Comparison of ENCODE assay signal across 8 cellular contexts in the genomic region with DNA sequence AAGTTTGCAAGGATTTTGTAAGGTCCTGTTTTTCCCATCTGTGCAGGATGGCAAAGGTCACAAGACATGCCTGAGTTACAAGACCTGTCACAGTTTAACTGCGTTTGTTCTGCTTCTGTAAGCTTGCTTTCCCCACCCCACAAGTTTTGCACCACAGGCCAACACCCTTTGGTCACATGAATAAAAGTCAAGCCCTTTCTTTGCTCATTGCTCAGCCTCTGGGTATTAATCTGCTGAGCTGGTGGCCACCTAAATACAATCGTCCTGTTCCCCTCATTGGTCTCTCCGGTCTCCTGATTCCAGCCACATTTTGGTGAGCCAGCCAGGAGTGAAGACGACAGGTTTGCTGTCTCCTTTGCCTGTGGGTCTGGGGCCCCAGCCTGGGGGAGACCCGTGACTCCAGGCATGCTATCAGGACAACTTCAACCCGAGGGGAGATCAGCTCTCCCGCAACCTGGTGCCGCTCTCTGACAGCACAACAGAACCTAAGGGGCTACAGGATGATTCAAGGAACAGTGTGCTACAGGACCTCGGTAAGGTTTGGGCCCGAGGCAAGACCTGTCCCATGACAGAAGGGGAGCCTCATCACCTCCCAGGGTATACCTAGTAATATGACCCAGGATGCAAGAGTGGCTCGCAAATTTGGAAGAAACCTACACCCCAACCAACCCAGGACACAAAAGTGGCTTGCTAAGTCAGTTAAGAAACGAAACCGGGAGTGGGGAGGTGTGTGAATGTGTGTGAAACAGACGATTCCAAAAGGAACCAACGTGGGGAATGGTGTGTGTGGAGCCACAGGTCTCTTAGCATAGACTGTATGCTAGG.
DNase-seq lines count a peak whose midpoint lies in the region; ATAC-seq and TF ChIP-seq lines count a peak whose summit lies in the region.

No MANE protein-coding gene starts in this region.

- H3K27ac Mint-ChIP-seq in glutamatergic neuron (ENCODE audit: unreplicated experiment) = no peak overlapping the region

- H3K4me1 Mint-ChIP-seq in glutamatergic neuron (ENCODE audit: low read depth, unreplicated experiment) = no peaks in the 10 kb centered on the region

- peak; percentile 50 for ATAC-seq in GM21423 (IDR thresholded peaks at IDR 0.05; ENCODE audit: unreplicated experiment)
- no peak for ATAC-seq in GM18873 (IDR thresholded peaks at IDR 0.05; ENCODE audit: low FRiP score, unreplicated experiment)

- TF ChIP-seq CTCF in choroid plexus epithelial cell (conservative IDR thresholded peaks at IDR 0.05; ENCODE audit: low read depth, low read length) = no peak
- no peak for TF ChIP-seq CTCF in glutamatergic neuron (IDR thresholded peaks at IDR 0.05; ENCODE audit: partially characterized antibody, unreplicated experiment)

- H3K27me3 ChIP-seq in MG63 = no peaks in the 10 kb centered on the region

- H3K4me3 Mint-ChIP-seq in glutamatergic neuron (ENCODE audit: unreplicated experiment) = no peak overlapping the region

- no peaks in the 10 kb centered on the region for H3K9me3 ChIP-seq in MG63

- no peaks in the 10 kb centered on the region for H3K27me3 Mint-ChIP-seq in glutamatergic neuron (ENCODE audit: unreplicated experiment)

- H3K36me3 Mint-ChIP-seq in glutamatergic neuron (ENCODE audit: unreplicated experiment) = no peaks in the 10 kb centered on the region

- peak; percentile 11 for DNase-seq in MG63
- peak; percentile 22 for DNase-seq in choroid plexus epithelial cell (ENCODE audit: low read depth)
- no peak for DNase-seq in skeletal muscle cell (ENCODE audit: low read depth)
- DNase-seq in inferior parietal cortex (ENCODE audit: extremely low spot score) = no peak
- DNase-seq in glutamatergic neuron = no peak
- no peak for DNase-seq in SHP77 treated with DMSO at 0.1 percent for 48 hours (lab: John Stamatoyannopoulos, UW)

- no peaks in the 10 kb centered on the region for H3K36me3 ChIP-seq in MG63

- H3K9me3 Mint-ChIP-seq in glutamatergic neuron (ENCODE audit: unreplicated experiment) = no peaks in the 10 kb centered on the region

- H3K4me3 ChIP-seq in MG63 (peak overlapping the region; percentile 56), choroid plexus epithelial cell (ENCODE audit: low read depth, low read length) (peak overlapping the region; percentile 54), skeletal muscle cell (ENCODE audit: low read depth, low read length) (peak overlapping the region; percentile 42)

Comparison
In these comparisons a context has a peak if more than half of its experiments do, and no peak if none do; other contexts are left out.
1. DNase-seq: peak in MG63 (single experiment) and choroid plexus epithelial cell (single experiment); none in skeletal muscle cell (single experiment), inferior parietal cortex (single experiment), glutamatergic neuron (single experiment) and SHP77 treated with DMSO at 0.1 percent for 48 hours (single experiment).
2. Peak in every context shown above with its lines, with median percentiles within 50 percentile points of each other: H3K4me3 ChIP-seq.